10 cellular contexts compared by ENCODE assay signal in genomic region chr3:170257145-170257544, GRCh38. TPM values are rescaled to one million over a fixed set of nuclear protein-coding genes. Genes with fewer than 3 reads are reported as not detected.
DNase-seq lines count a peak whose midpoint lies in the region; ATAC-seq and TF ChIP-seq lines count a peak whose summit lies in the region.
"Had no signal": no experiment of that assay in that cellular context is flagged by ENCODE, and none has a peak within 500 bp of the region (broad histone marks: within the 10 kb centered on the region; RNA-seq: fewer than 3 reads in every experiment).

No MANE protein-coding gene starts in this region.

- no peak overlapping the region for H3K27ac Mint-ChIP-seq in T-helper 2 cell treated with Interferon-gamma antibody and Interleukin-4, amounts not matched to agents 5 μg/mL and 100 μg/mL, for 36 hours

- peaks cover 5% of the 10 kb centered on the region for H3K79me1 ChIP-seq in mesenchymal stem cell (replicated peaks; ENCODE audit: low read length, poor library complexity, severe bottlenecking)
- no peaks in the 10 kb centered on the region for H3K79me1 ChIP-seq in neuronal stem cell (ENCODE audit: low read depth, low read length)

- in situ Hi-C loops in transverse colon (cut with MboI; ENCODE audit: low pct_ligation_motif_present in 1 of 4, low pct_unique_long_range_greater_than_20kb in 1 of 4, low sequenced_read_pairs in 3 of 4): no loop called here

- no peak overlapping the region for H3K4me3 Mint-ChIP-seq in T-helper 2 cell treated with Interferon-gamma antibody and Interleukin-4, amounts not matched to agents 5 μg/mL and 100 μg/mL, for 36 hours

- no peak overlapping the region for H2AFZ ChIP-seq in mesenchymal stem cell (ENCODE audit: low read depth, low read length)
- no peak overlapping the region for H2AFZ ChIP-seq in neuronal stem cell (ENCODE audit: low read length)

- peak; percentile 43 for DNase-seq in T-helper 2 cell treated with Interferon-gamma antibody and Interleukin-4, amounts not matched to agents 5 μg/mL and 100 μg/mL, for 36 hours (ENCODE audit: low spot score)
- DNase-seq in T-helper 2 cell: no peak
- DNase-seq in mesenchymal stem cell: no peak
- DNase-seq in neuronal stem cell (ENCODE audit: low spot score): no peak
- no peak for DNase-seq in transverse colon
- DNase-seq in NK-92 treated with Interleukin-12 subunit alpha and Interleukin-12 subunit beta, amount 100 ng/mL, for 24 hours (lab: John Stamatoyannopoulos, UW): no peak

- no peak for TF ChIP-seq POLR2A in transverse colon (IDR thresholded peaks at IDR 0.05)

- no peak for TF ChIP-seq EP300 in transverse colon (IDR thresholded peaks at IDR 0.05; ENCODE audit: low read depth)

- TF ChIP-seq CTCF in transverse colon (IDR thresholded peaks at IDR 0.05): no peak

- intact Hi-C loops in transverse colon (cut with DNase I; ENCODE audit: low total_unique reads): no loop called here

- H3K27ac ChIP-seq in mesenchymal stem cell (ENCODE audit: low read length, poor library complexity, severe bottlenecking) (no peak overlapping the region), neuronal stem cell (replicated peaks; ENCODE audit: low read length) (no peak overlapping the region), transverse colon (no peak overlapping the region)
- H3K27ac ChIP-seq: 22Rv1, neutrophil had no signal

- H3K4me1 Mint-ChIP-seq in T-helper 2 cell treated with Interferon-gamma antibody and Interleukin-4, amounts not matched to agents 5 μg/mL and 100 μg/mL, for 36 hours (ENCODE audit: low read depth): peaks cover 28% of the 10 kb centered on the region

- H3K9me3 ChIP-seq in mesenchymal stem cell (ENCODE audit: control insufficient read depth, low read length) (peaks cover 4% of the 10 kb centered on the region), neuronal stem cell (replicated peaks in 1 of 2; ENCODE audit: control insufficient read depth in 2 of 2, insufficient read depth in 1 of 2, low read depth in 1 of 2, low read length in 2 of 2) (peaks cover 0 to 3% of the 10 kb centered on the region in 2 donors), transverse colon (no peaks in the 10 kb centered on the region)
- H3K9me3 ChIP-seq: neutrophil had no signal

- H2BK5ac ChIP-seq in mesenchymal stem cell (ENCODE audit: low read depth, low read length, poor library complexity, severe bottlenecking): no peak overlapping the region
- H2BK5ac ChIP-seq in neuronal stem cell (ENCODE audit: low read length): no peak overlapping the region

- H4K8ac ChIP-seq in mesenchymal stem cell (ENCODE audit: low read length): no peak overlapping the region
- H4K8ac ChIP-seq in neuronal stem cell (ENCODE audit: low read depth, low read length): no peak overlapping the region

- no peak overlapping the region for H2BK120ac ChIP-seq in mesenchymal stem cell (ENCODE audit: low read depth, low read length)
- H2BK120ac ChIP-seq in neuronal stem cell (ENCODE audit: low read depth, low read length): no peak overlapping the region

- H2AK5ac ChIP-seq in mesenchymal stem cell (ENCODE audit: low read length, severe bottlenecking) (peak overlapping the region; percentile 74), neuronal stem cell (ENCODE audit: low read depth, low read length) (no peak overlapping the region)

- no peaks in the 10 kb centered on the region for H3K27me3 Mint-ChIP-seq in T-helper 2 cell treated with Interferon-gamma antibody and Interleukin-4, amounts not matched to agents 5 μg/mL and 100 μg/mL, for 36 hours (ENCODE audit: low read depth)

- H3K23ac ChIP-seq in mesenchymal stem cell (ENCODE audit: low read length in 2 of 2): no peak overlapping the region
- H3K23ac ChIP-seq in neuronal stem cell (ENCODE audit: low read depth, low read length, poor library complexity): no peak overlapping the region

- H2BK12ac ChIP-seq in mesenchymal stem cell (ENCODE audit: low read length in 2 of 2) (no peak overlapping the region), neuronal stem cell (ENCODE audit: low read length) (no peak overlapping the region)

- H3K36me3 ChIP-seq in mesenchymal stem cell (ENCODE audit: control insufficient read depth in 1 of 2, insufficient read depth in 2 of 2, low read depth in 1 of 2, low read length in 2 of 2) (peaks cover 9 to 25% of the 10 kb centered on the region in 2 experiments), neuronal stem cell (replicated peaks in 1 of 2; ENCODE audit: control insufficient read depth in 2 of 2, insufficient read depth in 2 of 2, low read length in 2 of 2) (peaks cover 0 to 21% of the 10 kb centered on the region in 2 donors), transverse colon (peaks cover 0 to 11% (median 4%) of the 10 kb centered on the region in 4 donors)

- peaks cover 12% of the 10 kb centered on the region for H3K9me3 Mint-ChIP-seq in T-helper 2 cell treated with Interferon-gamma antibody and Interleukin-4, amounts not matched to agents 5 μg/mL and 100 μg/mL, for 36 hours

- no peak overlapping the region for H4K91ac ChIP-seq in mesenchymal stem cell (ENCODE audit: low read length)
- H4K91ac ChIP-seq in neuronal stem cell (ENCODE audit: low read depth, low read length, poor library complexity): no peak overlapping the region

- H2BK15ac ChIP-seq in mesenchymal stem cell (ENCODE audit: low read depth, poor library complexity, severe bottlenecking) (no peak overlapping the region), neuronal stem cell (ENCODE audit: low read length) (no peak overlapping the region)

- H3K18ac ChIP-seq in mesenchymal stem cell (ENCODE audit: low read depth in 1 of 2, low read length in 2 of 2): no peak overlapping the region
- no peak overlapping the region for H3K18ac ChIP-seq in neuronal stem cell (ENCODE audit: low read length)

- H3K14ac ChIP-seq in mesenchymal stem cell (ENCODE audit: low read length in 2 of 2) (no peak overlapping the region), neuronal stem cell (ENCODE audit: low read length) (no peak overlapping the region)

- H3K27me3 ChIP-seq in mesenchymal stem cell (ENCODE audit: control insufficient read depth in 1 of 2, insufficient read depth in 1 of 2, low read length in 2 of 2): no peaks in the 10 kb centered on the region
- no peaks in the 10 kb centered on the region for H3K27me3 ChIP-seq in neuronal stem cell (ENCODE audit: control insufficient read depth in 3 of 3, insufficient read depth in 3 of 3, low read depth in 1 of 3, low read length in 3 of 3)
- H3K27me3 ChIP-seq in transverse colon: no peaks in the 10 kb centered on the region
- H3K27me3 ChIP-seq: neutrophil had no signal

- H3K9ac ChIP-seq in mesenchymal stem cell (ENCODE audit: low read length) (no peak overlapping the region), neuronal stem cell (ENCODE audit: low read depth, low read length, poor library complexity) (no peak overlapping the region)

- H3K36me3 Mint-ChIP-seq in T-helper 2 cell treated with Interferon-gamma antibody and Interleukin-4, amounts not matched to agents 5 μg/mL and 100 μg/mL, for 36 hours (ENCODE audit: low read depth): peaks cover 29% of the 10 kb centered on the region

- H3K4me3 ChIP-seq in mesenchymal stem cell (ENCODE audit: insufficient read depth in 1 of 2, low read depth in 1 of 2, low read length in 2 of 2) (no peak overlapping the region), neuronal stem cell (ENCODE audit: low read length in 2 of 2) (no peak overlapping the region), transverse colon (no peak overlapping the region)

- H3K4me2 ChIP-seq in mesenchymal stem cell (ENCODE audit: low read length, poor library complexity, severe bottlenecking) (no peak overlapping the region), neuronal stem cell (ENCODE audit: insufficient read depth, low read length, poor library complexity, severe bottlenecking) (no peak overlapping the region)

- H3K4ac ChIP-seq in mesenchymal stem cell (ENCODE audit: low read depth in 1 of 2, low read length in 2 of 2) (no peak overlapping the region), neuronal stem cell (ENCODE audit: low read length) (no peak overlapping the region)

- 95% methylated on average over 2 of the region's 2 CpGs for WGBS in mesenchymal stem cell
- WGBS in neuronal stem cell (ENCODE audit: extremely low coverage in 2 of 2, insufficient read length in 2 of 2, insufficient replicate concordance in 1 of 2), 2 donors: no CpG with 5 or more reads among the region's 2 CpGs
- WGBS in transverse colon (ENCODE audit: low coverage in 1 of 2), 2 donors: 79% methylated on average over 2 of the region's 2 CpGs; no CpG with 5 or more reads in 1 of the 2 donors

- ATAC-seq in GM21723 (IDR thresholded peaks at IDR 0.05; ENCODE audit: unreplicated experiment) (peak; percentile 67), HG03280 (IDR thresholded peaks at IDR 0.05; ENCODE audit: unreplicated experiment) (peak; percentile 76)

- H3K4me1 ChIP-seq in mesenchymal stem cell (ENCODE audit: control insufficient read depth, insufficient read depth, low read depth, low read length): peaks cover 5% of the 10 kb centered on the region
- no peaks in the 10 kb centered on the region for H3K4me1 ChIP-seq in neuronal stem cell (ENCODE audit: control insufficient read depth in 2 of 2, insufficient read depth in 1 of 2, low read depth in 1 of 2, low read length in 2 of 2)
- no peaks in the 10 kb centered on the region for H3K4me1 ChIP-seq in transverse colon

RNA-seq across cellular contexts. Expression of gene PRKCI, which starts 34.9 kb away (rescaled TPM):
- polyA plus RNA-seq in mesenchymal stem cell (2013, experiment 1 of 2): 24.8 TPM
- polyA plus RNA-seq in mesenchymal stem cell (2013, experiment 2 of 2): 26.3 TPM
- 43.8 TPM for polyA plus RNA-seq in neuronal stem cell (2013, experiment 1 of 2)
- 46.3 TPM for polyA plus RNA-seq in neuronal stem cell (2013, experiment 2 of 2)
- total RNA-seq in transverse colon: 10 to 100 TPM; 21.1 to 52.1 (median 36.0) TPM
